In genomic region chr21:27265492-27265891, GRCh38 we compare ENCODE assay signal across 19 cellular contexts.
"Had no signal": no experiment of that assay in that cellular context is flagged by ENCODE, and none has a peak within 500 bp of the region (broad histone marks: within the 10 kb centered on the region; RNA-seq: fewer than 3 reads in every experiment).

No MANE protein-coding gene starts in this region.

- DNase-seq: KBM-7, MV-4-11, NCI-H1048, NCI-H1105, NCI-H1417, NCI-H1436 treated with DMSO at 0.1 percent for 48 hours, NCI-H1694, NCI-H187 treated with DMSO at 0.1 percent for 48 hours, NCI-H2029 treated with DMSO at 0.1 percent for 48 hours, NCI-H2171 treated with DMSO at 0.1 percent for 48 hours, NCI-H345, NCI-H446 treated with DMSO at 0.1 percent for 48 hours, NCI-H510A treated with DMSO at 0.1 percent for 48 hours, NCI-H526, NCI-H82, SHP77 treated with DMSO at 0.1 percent for 48 hours, SJCRH30 had no signal

- H3K4me3 ChIP-seq: SJCRH30 had no signal

- H3K4me1 ChIP-seq: SJCRH30 had no signal

- H3K9me3 ChIP-seq: SJCRH30 had no signal

- H3K27ac ChIP-seq: SJCRH30 had no signal

- ATAC-seq: Panc1, SK-N-SH treated with all-trans-retinoic acid at 6 μM for 48 hours had no signal

- H3K27me3 ChIP-seq: SJCRH30 had no signal

- H3K36me3 ChIP-seq: SJCRH30 had no signal
